Comparison of ENCODE assay signal across 8 cellular contexts in genomic region chr4:1290165-1290977, GRCh38. TPM values are rescaled to one million over a fixed set of nuclear protein-coding genes. Genes with fewer than 3 reads are reported as not detected.
A peak's percentile ranks its signal among the peaks of the same experiment; 100 is the strongest.
DNase-seq lines count a peak whose midpoint lies in the region; ATAC-seq and TF ChIP-seq lines count a peak whose summit lies in the region.

No MANE protein-coding gene starts in this region.

- peak overlapping the region; percentile 85 for H3K4me3 Mint-ChIP-seq in activated CD4-positive, alpha-beta T cell treated with anti-CD3 and anti-CD28 coated beads, Interleukin-2, amount 10 ng/mL, durations not matched to agents 7 days and 5 days

- no peaks in the 10 kb centered on the region for H3K27me3 ChIP-seq in HUES48 (ENCODE audit: control insufficient read depth, insufficient read depth, low read length)
- no peaks in the 10 kb centered on the region for H3K27me3 ChIP-seq in testis

- peak; percentile 37 for DNase-seq in activated CD4-positive, alpha-beta T cell treated with anti-CD3 and anti-CD28 coated beads, Interleukin-2, amount 10 ng/mL, durations not matched to agents 7 days and 5 days
- DNase-seq in activated CD4-positive, alpha-beta T cell treated with anti-CD3 and anti-CD28 coated beads for 1 hour, result no peak
- DNase-seq in astrocyte of the cerebellum (ENCODE audit: low read depth) (no peak), left colon (peak; percentile 43 to 67), testis (peak; percentile 38), NCI-H1092 treated with DMSO at 0.1 percent for 48 hours (lab: John Stamatoyannopoulos, UW) (no peak), NCI-H446 (lab: John Stamatoyannopoulos, UW) (no peak)

- H3K27me3 Mint-ChIP-seq in activated CD4-positive, alpha-beta T cell treated with anti-CD3 and anti-CD28 coated beads, Interleukin-2, amount 10 ng/mL, durations not matched to agents 7 days and 5 days, result no peaks in the 10 kb centered on the region

- H3K9me3 ChIP-seq in HUES48 (ENCODE audit: control insufficient read depth, insufficient read depth, low read length) (peaks cover 4% of the 10 kb centered on the region; the same call in 1 of the 2 replicates), testis (no peaks in the 10 kb centered on the region)

- peaks cover 42% of the 10 kb centered on the region for H3K4me1 Mint-ChIP-seq in activated CD4-positive, alpha-beta T cell treated with anti-CD3 and anti-CD28 coated beads, Interleukin-2, amount 10 ng/mL, durations not matched to agents 7 days and 5 days

- H3K36me3 ChIP-seq in HUES48 (ENCODE audit: control insufficient read depth, insufficient read depth, low read length) (0 out of 2 replicates have a peak, but pooled peaks cover 2% of the 10 kb centered on the region), testis (ENCODE audit: low read depth, missing control alignments) (no peaks in the 10 kb centered on the region)

- peaks cover 9% of the 10 kb centered on the region; the same call in 1 of the 2 replicates for H3K4me1 ChIP-seq in HUES48 (ENCODE audit: control insufficient read depth, insufficient read depth, low read length)
- H3K4me1 ChIP-seq in testis, result peaks cover 29% of the 10 kb centered on the region

- H3K27ac Mint-ChIP-seq in activated CD4-positive, alpha-beta T cell treated with anti-CD3 and anti-CD28 coated beads, Interleukin-2, amount 10 ng/mL, durations not matched to agents 7 days and 5 days, result peak overlapping the region; percentile 83

- WGBS in testis, 2 donors, result 0 to 1% methylated on average over 22 to 42 of the region's 47 CpGs

- no peak for TF ChIP-seq POLR2A in testis (IDR thresholded peaks at IDR 0.05)

- H3K9me3 Mint-ChIP-seq in activated CD4-positive, alpha-beta T cell treated with anti-CD3 and anti-CD28 coated beads, Interleukin-2, amount 10 ng/mL, durations not matched to agents 7 days and 5 days, result peaks cover 7% of the 10 kb centered on the region

- H3K4me3 ChIP-seq in HUES48 (ENCODE audit: low read depth, low read length) (peak overlapping the region; percentile 82), astrocyte of the cerebellum (ENCODE audit: low read depth, low read length) (peak overlapping the region; percentile 86), testis (peak overlapping the region; percentile 89 to 99)

- H3K27ac ChIP-seq in HUES48 (ENCODE audit: low read depth, low read length) (peak overlapping the region; percentile 79), testis (peak overlapping the region; percentile 80 to 88)

- no peak for TF ChIP-seq CTCF in astrocyte of the cerebellum (IDR thresholded peaks at IDR 0.05; ENCODE audit: low read depth, low read length, missing control alignments)
- TF ChIP-seq CTCF in testis (IDR thresholded peaks at IDR 0.05), result no peak

- CTCF ChIA-PET in activated CD4-positive, alpha-beta T cell treated with anti-CD3 and anti-CD28 coated beads, Interleukin-2, amount 10 ng/mL, durations not matched to agents 7 days and 5 days (lab: Charles Lee), result interaction anchor here (1.0 to 2.0 kb wide), 5 partner anchors 10 to 39 kb away, joined by 3 to 11 read pairs (median 3); no protein-coding TSS in a partner anchor

- peak; percentile 56 for ATAC-seq in left colon

- in situ Hi-C loops in astrocyte of the cerebellum (cut with HindIII; ENCODE audit: low sequenced_read_pairs), result no loop called here

- peaks cover 14% of the 10 kb centered on the region for H3K36me3 Mint-ChIP-seq in activated CD4-positive, alpha-beta T cell treated with anti-CD3 and anti-CD28 coated beads, Interleukin-2, amount 10 ng/mL, durations not matched to agents 7 days and 5 days (ENCODE audit: low read depth)

- POLR2A ChIA-PET in activated CD4-positive, alpha-beta T cell treated with anti-CD3 and anti-CD28 coated beads, Interleukin-2, amount 10 ng/mL, durations not matched to agents 7 days and 5 days (lab: Charles Lee), result no interaction called here

- peak overlapping the region; percentile 96 for H3K9ac ChIP-seq in HUES48 (ENCODE audit: low read depth, low read length)

- intact Hi-C loops in left colon (cut with DNase I, micrococcal nuclease), result no loop called here
- intact Hi-C loops in testis (cut with DNase I; ENCODE audit: low total_unique reads), result no loop called here

RNA-seq across cellular contexts. Expression of gene MAEA, which starts 0.7 kb away (rescaled TPM):
- total RNA-seq in activated CD4-positive, alpha-beta T cell treated with anti-CD3 and anti-CD28 coated beads, Interleukin-2, amount 10 ng/mL, durations not matched to agents 7 days and 5 days, result 10 to 100 TPM; 63.8 to 69.0 TPM
- total RNA-seq in left colon, result 100 to 1,000 TPM in 1 of 2 donors, 10 to 100 TPM in 1; 88.7 to 101 TPM
- 100 to 1,000 TPM in 1 of 2 donors, 10 to 100 TPM in 1; 94.2 to 129 TPM for total RNA-seq in testis
- 71.2 TPM for polyA plus RNA-seq in testis (ENCODE audit: insufficient read depth, low read depth, low replicate concordance)

RNA-seq across cellular contexts. Expression of gene CTBP1, which starts 41.4 kb away (rescaled TPM):
- total RNA-seq in activated CD4-positive, alpha-beta T cell treated with anti-CD3 and anti-CD28 coated beads, Interleukin-2, amount 10 ng/mL, durations not matched to agents 7 days and 5 days, result 100 to 1,000 TPM; 223 to 242 TPM
- total RNA-seq in left colon, result 100 to 1,000 TPM; 156 to 180 TPM
- 100 to 1,000 TPM; 240 to 245 TPM for total RNA-seq in testis
- 72.6 TPM for polyA plus RNA-seq in testis (ENCODE audit: insufficient read depth, low read depth, low replicate concordance)

RNA-seq across cellular contexts. Expression of gene UVSSA, which starts 56.6 kb away (rescaled TPM):
- total RNA-seq in activated CD4-positive, alpha-beta T cell treated with anti-CD3 and anti-CD28 coated beads, Interleukin-2, amount 10 ng/mL, durations not matched to agents 7 days and 5 days, result 10 to 100 TPM; 19.1 to 23.0 TPM
- total RNA-seq in left colon, result 10 to 100 TPM; 26.7 to 33.1 TPM
- total RNA-seq in testis, result 10 to 100 TPM; 71.5 to 94.6 TPM
- 35.8 TPM for polyA plus RNA-seq in testis (ENCODE audit: insufficient read depth, low read depth, low replicate concordance)

Comparison
In these comparisons a context has a peak if more than half of its experiments do, and no peak if none do; other contexts are left out.
1. DNase-seq: peak in activated CD4-positive, alpha-beta T cell treated with anti-CD3 and anti-CD28 coated beads, Interleukin-2, amount 10 ng/mL, durations not matched to agents 7 days and 5 days (single experiment), left colon (2 of 2) and testis (single experiment); none in activated CD4-positive, alpha-beta T cell treated with anti-CD3 and anti-CD28 coated beads for 1 hour (single experiment), astrocyte of the cerebellum (single experiment), NCI-H1092 treated with DMSO at 0.1 percent for 48 hours (single experiment) and NCI-H446 (0 of 2).
2. Peak in every context shown above with its lines, with median percentiles within 50 percentile points of each other: H3K4me3 ChIP-seq.